Comparison of ENCODE assay signal across 8 cellular contexts in the genomic region with DNA sequence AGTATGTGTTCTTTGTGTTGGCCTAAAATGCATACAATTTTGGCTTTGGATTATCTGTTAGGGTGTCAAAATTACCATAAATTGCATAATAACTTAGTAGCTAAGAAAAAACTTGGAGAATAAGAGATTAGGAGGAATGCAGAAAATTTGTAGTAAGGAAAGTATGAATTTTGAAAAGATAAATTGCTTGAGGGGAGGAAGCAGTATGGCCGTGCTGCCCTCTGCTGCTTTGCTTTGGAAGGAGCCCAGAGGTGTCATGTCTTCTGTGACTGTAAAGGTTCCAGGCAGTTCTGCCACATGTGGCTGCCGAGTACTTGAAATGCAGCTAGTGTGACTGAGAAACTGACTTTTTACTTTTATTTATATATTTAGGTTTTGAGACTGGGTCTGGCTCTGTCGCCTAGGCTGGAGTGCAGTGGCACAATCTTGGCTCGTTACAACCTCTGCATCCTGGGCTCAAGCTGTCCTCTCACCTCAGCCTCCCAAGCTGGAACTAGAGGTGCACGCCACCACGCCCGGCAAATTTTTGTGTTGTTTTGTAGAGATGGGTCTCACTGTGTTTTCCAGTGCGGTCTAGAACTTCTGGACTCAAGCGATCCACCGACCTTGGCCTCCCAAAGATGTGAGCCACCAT. TPM values are rescaled to one million over a fixed set of nuclear protein-coding genes. Genes with fewer than 3 reads are reported as not detected.
DNase-seq lines count a peak whose midpoint lies in the region; TF ChIP-seq lines count a peak whose summit lies in the region.

No MANE protein-coding gene starts in this region.

- 66% methylated on average over 10 of the region's 10 CpGs for WGBS in esophagus muscularis mucosa

- no peaks in the 10 kb centered on the region for H3K9me3 ChIP-seq in esophagus muscularis mucosa
- no peaks in the 10 kb centered on the region for H3K9me3 ChIP-seq in neural cell (ENCODE audit: low read length)
- H3K9me3 ChIP-seq in vagina, result no peaks in the 10 kb centered on the region

- H3K4me3 ChIP-seq in esophagus muscularis mucosa (peak overlapping the region in 1 of 4 donors; percentile 89), neural cell (ENCODE audit: low read length) (peak overlapping the region; percentile 91), vagina (peak overlapping the region; percentile 58 to 68)

- TF ChIP-seq RAD21 in neural cell (conservative IDR thresholded peaks at IDR 0.05), result peak; percentile 83

- H3K36me3 ChIP-seq in esophagus muscularis mucosa (peaks cover 29 to 49% (median 43%) of the 10 kb centered on the region in 4 donors), neural cell (ENCODE audit: insufficient read depth, low read length) (no peaks in the 10 kb centered on the region), vagina (peaks cover 0 to 34% of the 10 kb centered on the region in 2 donors)

- H3K79me2 ChIP-seq in neural cell (replicated peaks; ENCODE audit: insufficient read depth, low read length), result peaks cover 17% of the 10 kb centered on the region

- peak overlapping the region; percentile 89 for H3K4me2 ChIP-seq in neural cell (ENCODE audit: low read length)

- in situ Hi-C loops in GM13977 (cut with MboI; ENCODE audit: low pct_unique_long_range_greater_than_20kb, low sequenced_read_pairs, unreplicated experiment), result no loop called here

- H3K27me3 ChIP-seq in esophagus muscularis mucosa, result no peaks in the 10 kb centered on the region
- H3K27me3 ChIP-seq in neural cell (ENCODE audit: insufficient read depth, low read depth, low read length), result no peaks in the 10 kb centered on the region
- H3K27me3 ChIP-seq in vagina, result no peaks in the 10 kb centered on the region

- H3K4me1 ChIP-seq in esophagus muscularis mucosa (peaks cover 20 to 32% (median 29%) of the 10 kb centered on the region in 4 donors), vagina (peaks cover 26% of the 10 kb centered on the region)

- H3K9me2 ChIP-seq in neural cell (ENCODE audit: insufficient read depth, low read length), result no peaks in the 10 kb centered on the region

- no peak for TF ChIP-seq EP300 in esophagus muscularis mucosa (IDR thresholded peaks at IDR 0.05)
- no peak for TF ChIP-seq EP300 in neural cell (conservative IDR thresholded peaks at IDR 0.05; ENCODE audit: poor library complexity, severe bottlenecking)

- intact Hi-C loops in esophagus muscularis mucosa (cut with DNase I), result loop anchor here (5.0 kb wide), 1 partner anchor 816 kb away; a partner anchor contains a TSS
- intact Hi-C loops in vagina (cut with DNase I), result loop anchor here (5.0 to 10.0 kb wide), 2 partner anchors 306 to 813 kb away; a partner anchor contains a TSS

- TF ChIP-seq POLR2A in esophagus muscularis mucosa (IDR thresholded peaks at IDR 0.05; ENCODE audit: low read depth), result no peak
- no peak for TF ChIP-seq POLR2A in vagina (IDR thresholded peaks at IDR 0.05)

- H2AFZ ChIP-seq in neural cell (ENCODE audit: low read depth, low read length), result no peak overlapping the region

- H3K27ac ChIP-seq in esophagus muscularis mucosa (replicated peaks in 1 of 4) (peak overlapping the region; percentile 86 to 90 (median 88)), neural cell (ENCODE audit: low read length) (no peak overlapping the region), vagina (no peak overlapping the region)

- DNase-seq in AG09319 (ENCODE audit: extremely low read depth, low read depth) (no peak), GM13977 (ENCODE audit: low spot score) (peak; percentile 76), NOMO-1 treated with dmso at 0.1 percent for 144 hours (lab: John Stamatoyannopoulos, UW; ENCODE audit: unreplicated experiment) (peak; percentile 48), activated T-cell treated with anti-CD3 and anti-CD28 coated beads for 48 hours (ENCODE audit: low read depth) (peak; percentile 45), esophagus muscularis mucosa (ENCODE audit: extremely low spot score) (no peak), vagina (ENCODE audit: extremely low spot score in 2 of 2) (no peak), NCI-H2029 treated with DMSO at 0.1 percent for 48 hours (lab: John Stamatoyannopoulos, UW) (no peak)

- peak; percentile 87 for TF ChIP-seq CTCF in AG09319 (IDR thresholded peaks at IDR 0.05; ENCODE audit: low read depth, low read length)
- peak; percentile 84 for TF ChIP-seq CTCF in GM13977 (IDR thresholded peaks at IDR 0.05; ENCODE audit: extremely low read depth, insufficient read depth, missing control alignments)
- TF ChIP-seq CTCF in esophagus muscularis mucosa (IDR thresholded peaks at IDR 0.05), result peak; percentile 74 to 80 (median 75)
- TF ChIP-seq CTCF in neural cell (IDR thresholded peaks at IDR 0.05; ENCODE audit: poor library complexity, severe bottlenecking), result peak; percentile 80
- peak; percentile 51 to 76 (median 66) for TF ChIP-seq CTCF in vagina (IDR thresholded peaks at IDR 0.05)

- H3K9ac ChIP-seq in neural cell (ENCODE audit: low read length), result no peak overlapping the region

- no peaks in the 10 kb centered on the region for H4K20me1 ChIP-seq in neural cell (ENCODE audit: insufficient read depth)

- no peaks in the 10 kb centered on the region for H3F3A ChIP-seq in neural cell (ENCODE audit: insufficient read depth, low read length, poor library complexity, severe bottlenecking)

TF ChIP-seq in neural cell, 6 proteins besides CTCF, POLR2A, EP300 and RAD21:
- peak; percentile 82 for TF ChIP-seq SMC3 (conservative IDR thresholded peaks at IDR 0.05; ENCODE audit: poor library complexity)
- TF ChIP-seq TAF1 (IDR thresholded peaks at IDR 0.05; ENCODE audit: low read depth), result no peak

RNA-seq across cellular contexts. Expression of a gene that starts 1.8 kb away (rescaled TPM):
- total RNA-seq in esophagus muscularis mucosa, result 10 to 100 TPM; 58.7 to 91.1 (median 76.3) TPM
- polyA plus RNA-seq in neural cell, result 112 and 135 TPM in 2 replicates
- polyA minus RNA-seq in neural cell, result 86.4 and 96.9 TPM in 2 replicates
- total RNA-seq in vagina, result 41.0 TPM

RNA-seq across cellular contexts. Expression of a gene that starts 22.3 kb away (rescaled TPM):
- 10 to 100 TPM; 29.2 to 53.0 (median 37.1) TPM for total RNA-seq in esophagus muscularis mucosa
- 163 and 247 TPM in 2 replicates for polyA plus RNA-seq in neural cell
- polyA minus RNA-seq in neural cell, result 47.2 and 54.0 TPM in 2 replicates
- 75.6 TPM for total RNA-seq in vagina

Comparison
In these comparisons a context has a peak if more than half of its experiments do, and no peak if none do; other contexts are left out.
1. DNase-seq: peak in GM13977 (single experiment), NOMO-1 treated with dmso at 0.1 percent for 144 hours (single experiment) and activated T-cell treated with anti-CD3 and anti-CD28 coated beads for 48 hours (single experiment); none in AG09319 (single experiment), esophagus muscularis mucosa (single experiment), vagina (0 of 2) and NCI-H2029 treated with DMSO at 0.1 percent for 48 hours (single experiment).
2. H3K27ac ChIP-seq: peak in esophagus muscularis mucosa (4 of 4); none in neural cell (single experiment) and vagina (single experiment).
3. Peak in every context shown above with its lines, with median percentiles within 50 percentile points of each other: CTCF ChIP-seq.